In genomic region chr13:67048084-67048792, GRCh38 we compare ENCODE assay signal across 8 cellular contexts.
A peak's percentile ranks its signal among the peaks of the same experiment; 100 is the strongest.
DNase-seq lines count a peak whose midpoint lies in the region; ATAC-seq, FAIRE-seq and TF ChIP-seq lines count a peak whose summit lies in the region.

No MANE protein-coding gene starts in this region.

- H3K27ac ChIP-seq in AG04450 (ENCODE audit: low read depth, low read length) (peak overlapping the region; percentile 97), kidney (ENCODE audit: low read depth in 2 of 2, low read length in 2 of 2) (no peak overlapping the region)

- intact Hi-C loops in kidney (cut with DNase I): no loop called here

- no peak overlapping the region for H3K9ac ChIP-seq in kidney (ENCODE audit: low read length in 2 of 2)

- DNase-seq in AG04450 (ENCODE audit: low read depth, low spot score) (peak; percentile 65), epithelial cell of proximal tubule (ENCODE audit: low read depth) (peak; percentile 20), kidney (no peak), NOMO-1 (lab: John Stamatoyannopoulos, UW; ENCODE audit: unreplicated experiment in 2 of 2) (no peak), NOMO-1 treated with DMSO at 0.1 percent for 48 hours (lab: John Stamatoyannopoulos, UW; ENCODE audit: unreplicated experiment) (no peak), MV-4-11 (lab: John Stamatoyannopoulos, UW) (no peak)

- no peaks in the 10 kb centered on the region for H3K36me3 ChIP-seq in kidney (ENCODE audit: control insufficient read depth in 1 of 2, insufficient read depth in 2 of 2, low read length in 2 of 2)

- no peak for FAIRE-seq in kidney (lab: Jason Lieb, UNC)

- H3K4me1 ChIP-seq in kidney (ENCODE audit: control insufficient read depth in 1 of 2, insufficient read depth in 1 of 2, low read depth in 1 of 2, low read length in 2 of 2): no peaks in the 10 kb centered on the region

- H3K9me3 ChIP-seq in AG04450 (ENCODE audit: control insufficient read depth, insufficient read depth, low read length) (no peaks in the 10 kb centered on the region), kidney (ENCODE audit: control insufficient read depth in 1 of 2, low read length in 2 of 2) (no peaks in the 10 kb centered on the region)

- ATAC-seq in GM21381 (IDR thresholded peaks at IDR 0.05; ENCODE audit: unreplicated experiment) (peak; percentile 92), HG03565 (IDR thresholded peaks at IDR 0.05; ENCODE audit: unreplicated experiment) (peak; percentile 94)

- POLR2A ChIA-PET in AG04450 (lab: Yijun Ruan, JAX): no interaction called here

- TF ChIP-seq CTCF in AG04450 (IDR thresholded peaks at IDR 0.05; ENCODE audit: low read depth, low read length) (peak; percentile 33; the same call in 1 of the 2 replicates), epithelial cell of proximal tubule (conservative IDR thresholded peaks at IDR 0.05; ENCODE audit: low read depth, low read length) (no peak), kidney (IDR thresholded peaks at IDR 0.05; ENCODE audit: borderline replicate concordance, extremely low read depth, insufficient read depth) (no peak)

- CTCF ChIA-PET in AG04450 (lab: Charles Lee): interaction anchor here (1.0 to 1.2 kb wide), 2 partner anchors 176 to 430 kb away, joined by 3 to 4 read pairs; no protein-coding TSS in a partner anchor

- no peak overlapping the region for H3K4me3 ChIP-seq in AG04450 (ENCODE audit: low read depth, low read length)
- no peak overlapping the region for H3K4me3 ChIP-seq in epithelial cell of proximal tubule (ENCODE audit: low read depth, low read length)
- no peak overlapping the region for H3K4me3 ChIP-seq in kidney (ENCODE audit: low read length in 2 of 2)

- H3K27me3 ChIP-seq in AG04450 (ENCODE audit: control insufficient read depth, insufficient read depth, low read length): no peaks in the 10 kb centered on the region

Comparison
In these comparisons a context has a peak if more than half of its experiments do, and no peak if none do; other contexts are left out.
1. DNase-seq: peak in AG04450 (single experiment) and epithelial cell of proximal tubule (single experiment); none in kidney (single experiment), NOMO-1 (0 of 2), NOMO-1 treated with DMSO at 0.1 percent for 48 hours (single experiment) and MV-4-11 (single experiment).